ENCODE assay signal across 8 cellular contexts in the genomic region with DNA sequence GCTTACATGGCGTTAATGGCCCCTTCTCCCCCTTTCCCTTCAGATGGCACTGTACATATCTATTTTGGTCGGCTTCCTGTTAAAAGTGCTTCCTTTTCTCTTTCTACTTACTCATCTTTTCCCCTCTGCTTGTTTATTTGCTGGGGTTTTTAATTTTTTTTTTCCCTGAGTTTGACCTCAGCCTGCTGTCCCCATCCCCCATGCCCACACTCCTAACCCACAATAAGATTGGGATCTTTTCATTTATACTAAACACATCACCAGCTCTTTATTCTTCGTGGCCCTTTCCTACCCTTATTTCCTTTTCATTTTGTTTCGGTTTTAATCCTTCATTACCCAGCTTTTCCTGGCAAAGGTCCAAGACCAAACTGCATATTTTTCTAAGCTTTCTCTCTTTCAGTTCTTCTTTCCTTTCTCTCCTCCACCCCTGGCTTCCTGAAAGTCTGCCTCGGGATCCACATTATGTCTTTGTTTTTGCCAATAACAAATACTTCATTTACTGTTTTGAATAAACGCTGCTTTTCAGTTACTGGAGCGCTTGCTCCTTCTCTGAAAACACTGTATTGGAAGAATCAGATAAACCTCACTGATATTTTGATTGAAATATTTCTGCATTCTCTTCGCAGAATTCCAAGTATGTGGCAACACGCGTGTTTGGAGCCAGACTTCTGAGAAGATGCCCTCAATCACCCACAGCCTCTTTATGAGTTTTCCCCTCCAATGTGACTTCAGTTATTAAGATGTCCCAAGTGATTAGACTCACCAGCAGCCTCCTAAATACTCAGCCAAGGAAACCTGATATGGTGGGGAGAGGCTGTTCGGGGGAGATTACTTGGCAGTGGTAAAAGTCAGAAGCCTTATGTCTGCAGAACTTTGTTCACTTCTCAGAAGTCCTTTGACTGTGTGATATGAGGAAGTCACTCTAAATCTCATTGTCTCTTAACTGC.
DNase-seq lines count a peak whose midpoint lies in the region; FAIRE-seq and TF ChIP-seq lines count a peak whose summit lies in the region.

No MANE protein-coding gene starts in this region.

- no peak for TF ChIP-seq CTCF in Loucy (conservative IDR thresholded peaks at IDR 0.05; ENCODE audit: low read length)

- H4K20me1 ChIP-seq in Loucy (ENCODE audit: insufficient read depth, low read length, poor library complexity, severe bottlenecking): no peaks in the 10 kb centered on the region

- peaks cover 16% of the 10 kb centered on the region for H3K4me1 ChIP-seq in CD4-positive, alpha-beta memory T cell (ENCODE audit: insufficient read depth, low read length)
- peaks cover 9% of the 10 kb centered on the region for H3K4me1 ChIP-seq in Loucy (ENCODE audit: insufficient read depth, low read length, poor library complexity, severe bottlenecking)

- DNase-seq in CD4-positive, alpha-beta memory T cell: peak; percentile 26 to 54 (median 28)
- peak; percentile 28 for DNase-seq in activated CD4-positive, alpha-beta T cell treated with anti-CD3 and anti-CD28 coated beads, Interleukin-2, amount 10 ng/mL, durations not matched to agents 7 days and 5 days
- DNase-seq in fibroblast of peridontal ligament (ENCODE audit: extremely low read depth) (peak; percentile 86), pons (ENCODE audit: low spot score) (peak; percentile 45), midbrain (lab: John Stamatoyannopoulos, UW) (no peak), H54 (ENCODE audit: insufficient read length, low spot score) (no peak), cerebellar cortex (ENCODE audit: low spot score) (no peak)

- H3K9ac ChIP-seq in Loucy (ENCODE audit: low read depth, low read length, poor library complexity, severe bottlenecking): peak overlapping the region; percentile 65

- H3F3A ChIP-seq in Loucy (ENCODE audit: low read depth): no peaks in the 10 kb centered on the region

- FAIRE-seq in H54 (lab: Jason Lieb, UNC): no peak

- H3K27me3 ChIP-seq in CD4-positive, alpha-beta memory T cell (ENCODE audit: insufficient read depth, low read length): no peaks in the 10 kb centered on the region
- no peaks in the 10 kb centered on the region for H3K27me3 ChIP-seq in Loucy (ENCODE audit: insufficient read depth, low read length, poor library complexity, severe bottlenecking)

- peak overlapping the region; percentile 38 for H3K27ac ChIP-seq in CD4-positive, alpha-beta memory T cell (ENCODE audit: low read depth, low read length)

- peak overlapping the region; percentile 77 to 96 (median 89) for H3K27ac Mint-ChIP-seq in CD4-positive, alpha-beta memory T cell
- peak overlapping the region; percentile 95 for H3K27ac Mint-ChIP-seq in activated CD4-positive, alpha-beta T cell treated with anti-CD3 and anti-CD28 coated beads, Interleukin-2, amount 10 ng/mL, durations not matched to agents 7 days and 5 days

- H2AFZ ChIP-seq in Loucy (ENCODE audit: low read length): peak overlapping the region; percentile 73

- no peaks in the 10 kb centered on the region for H3K9me3 ChIP-seq in CD4-positive, alpha-beta memory T cell (ENCODE audit: control insufficient read depth in 1 of 2, low read length in 2 of 2)
- no peaks in the 10 kb centered on the region for H3K9me3 ChIP-seq in Loucy (ENCODE audit: insufficient read depth, low read depth, low read length)

- CTCF ChIA-PET in CD4-positive, alpha-beta memory T cell (lab: Charles Lee; ENCODE audit: partially characterized antibody): no interaction called here
- CTCF ChIA-PET in activated CD4-positive, alpha-beta T cell treated with anti-CD3 and anti-CD28 coated beads, Interleukin-2, amount 10 ng/mL, durations not matched to agents 7 days and 5 days (lab: Charles Lee): interaction anchor here (0.6 to 1.6 kb wide), 2 partner anchors 182 to 806 kb away, joined by 3 to 6 read pairs; no protein-coding TSS in a partner anchor

- no peaks in the 10 kb centered on the region for H3K27me3 Mint-ChIP-seq in CD4-positive, alpha-beta memory T cell
- H3K27me3 Mint-ChIP-seq in activated CD4-positive, alpha-beta T cell treated with anti-CD3 and anti-CD28 coated beads, Interleukin-2, amount 10 ng/mL, durations not matched to agents 7 days and 5 days: no peaks in the 10 kb centered on the region

- no peaks in the 10 kb centered on the region for H3K79me2 ChIP-seq in Loucy (ENCODE audit: insufficient read depth, low read length)

- no peaks in the 10 kb centered on the region for H3K9me2 ChIP-seq in Loucy (replicated peaks; ENCODE audit: low read depth, low read length)

- H3K36me3 Mint-ChIP-seq in CD4-positive, alpha-beta memory T cell: peaks cover 0 to 1% of the 10 kb centered on the region in 2 donors
- H3K36me3 Mint-ChIP-seq in activated CD4-positive, alpha-beta T cell treated with anti-CD3 and anti-CD28 coated beads, Interleukin-2, amount 10 ng/mL, durations not matched to agents 7 days and 5 days (ENCODE audit: low read depth): no peaks in the 10 kb centered on the region

- intact Hi-C loops in CD4-positive, alpha-beta memory T cell (cut with micrococcal nuclease): loop anchor here (5.0 kb wide), 2 partner anchors 154 to 184 kb away; partner anchors contain the start of gene USP9X

- H3K4me3 Mint-ChIP-seq in CD4-positive, alpha-beta memory T cell: peak overlapping the region; percentile 81 to 91 (median 88)
- peak overlapping the region; percentile 73 for H3K4me3 Mint-ChIP-seq in activated CD4-positive, alpha-beta T cell treated with anti-CD3 and anti-CD28 coated beads, Interleukin-2, amount 10 ng/mL, durations not matched to agents 7 days and 5 days

- H3K9me3 Mint-ChIP-seq in CD4-positive, alpha-beta memory T cell: peaks cover 0 to 10% (median 2%) of the 10 kb centered on the region in 8 donors
- no peaks in the 10 kb centered on the region for H3K9me3 Mint-ChIP-seq in activated CD4-positive, alpha-beta T cell treated with anti-CD3 and anti-CD28 coated beads, Interleukin-2, amount 10 ng/mL, durations not matched to agents 7 days and 5 days

- H3K4me3 ChIP-seq in CD4-positive, alpha-beta memory T cell (ENCODE audit: low read length in 2 of 2): peak overlapping the region in 1 of 2 donors; percentile 18
- peak overlapping the region; percentile 66 for H3K4me3 ChIP-seq in Loucy (ENCODE audit: low read length, poor library complexity, severe bottlenecking)

- no peak for TF ChIP-seq POLR2A in H54 (IDR thresholded peaks at IDR 0.05; ENCODE audit: low read depth, low read length)

- H3K36me3 ChIP-seq in CD4-positive, alpha-beta memory T cell (ENCODE audit: insufficient read depth, low read length): no peaks in the 10 kb centered on the region
- H3K36me3 ChIP-seq in Loucy (ENCODE audit: insufficient read depth, low read length): no peaks in the 10 kb centered on the region

- H3K4me1 Mint-ChIP-seq in CD4-positive, alpha-beta memory T cell: peaks cover 11 to 24% (median 15%) of the 10 kb centered on the region in 4 donors
- H3K4me1 Mint-ChIP-seq in activated CD4-positive, alpha-beta T cell treated with anti-CD3 and anti-CD28 coated beads, Interleukin-2, amount 10 ng/mL, durations not matched to agents 7 days and 5 days: peaks cover 19% of the 10 kb centered on the region

- POLR2A ChIA-PET in CD4-positive, alpha-beta memory T cell (lab: Charles Lee; ENCODE audit: partially characterized antibody): interaction anchor here (0.6 to 2.8 kb wide), 2 partner anchors 80 to 151 kb away, joined by 3 to 15 read pairs; partner anchors contain the start of gene USP9X
- POLR2A ChIA-PET in activated CD4-positive, alpha-beta T cell treated with anti-CD3 and anti-CD28 coated beads, Interleukin-2, amount 10 ng/mL, durations not matched to agents 7 days and 5 days (lab: Charles Lee): interaction anchor here (0.7 kb wide), 2 partner anchors 163 to 183 kb away, joined by 4 to 6 read pairs; no protein-coding TSS in a partner anchor

- H3K4me2 ChIP-seq in Loucy (ENCODE audit: low read depth, low read length, poor library complexity, severe bottlenecking): peak overlapping the region; percentile 69

Comparison
In these comparisons a context has a peak if more than half of its experiments do, and no peak if none do; other contexts are left out.
1. DNase-seq: peak in CD4-positive, alpha-beta memory T cell (5 of 5), activated CD4-positive, alpha-beta T cell treated with anti-CD3 and anti-CD28 coated beads, Interleukin-2, amount 10 ng/mL, durations not matched to agents 7 days and 5 days (single experiment), fibroblast of peridontal ligament (single experiment) and pons (single experiment); none in midbrain (single experiment), H54 (single experiment) and cerebellar cortex (single experiment).